Comparison of ENCODE assay signal across 25 cellular contexts in the genomic region with DNA sequence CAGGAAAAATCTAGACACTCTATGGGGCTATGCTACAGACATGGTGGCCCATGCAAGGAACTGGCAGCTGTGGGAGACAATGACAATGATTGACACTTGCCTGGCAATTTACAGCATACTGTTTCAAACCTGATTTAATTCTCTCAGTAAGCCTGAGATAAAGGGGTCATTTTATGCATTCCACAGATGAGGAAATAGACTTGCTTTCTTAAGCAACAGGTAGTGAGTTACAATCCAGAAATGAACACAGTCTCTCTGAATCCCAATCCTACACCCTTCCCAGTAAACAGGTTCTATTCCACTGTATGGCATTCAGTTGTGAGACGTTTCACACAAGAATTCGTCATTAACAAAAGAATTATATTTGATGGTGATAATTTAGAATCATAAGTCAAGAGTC.
"Had no signal": no experiment of that assay in that cellular context is flagged by ENCODE, and none has a peak within 500 bp of the region (broad histone marks: within the 10 kb centered on the region; RNA-seq: fewer than 3 reads in every experiment).

No MANE protein-coding gene starts in this region.

- H3K9me3 ChIP-seq: tibial artery had no signal

- H3K36me3 Mint-ChIP-seq: mesothelial cell of epicardium had no signal

- H3K36me3 ChIP-seq: brain microvascular endothelial cell, tibial artery had no signal

- DNase-seq: activated B cell treated with CpG ODN at 0.5 μM for 24 hours; activated CD4-positive, alpha-beta T cell treated with anti-CD3 and anti-CD28 coated beads, Interleukin-2, amount 10 ng/mL, durations not matched to agents 24 days and 14 days; activated CD8-positive, alpha-beta T cell treated with anti-CD3 and anti-CD28 coated beads for 36 hours; activated naive CD4-positive, alpha-beta T cell; activated T-cell treated with anti-CD3 and anti-CD28 coated beads, Interleukin-2, amount 50 U/mL, for 1 hour; anterior cingulate cortex; brain microvascular endothelial cell; cerebellar nuclear complex; endodermal cell; foreskin melanocyte; glutamatergic neuron; hypothalamus; kidney; nephron progenitor cell; occipital lobe; stimulated activated naive CD8-positive, alpha-beta T cell treated with anti-CD3 and anti-CD28 coated beads, Interleukin-15, Interleukin-2, amounts not matched to agents 100 U/mL and 50 U/mL, for 24 hours; substantia nigra; T-helper 9 cell; tibial artery had no signal

- ATAC-seq: activated CD8-positive, alpha-beta T cell treated with anti-CD3 and anti-CD28 coated beads for 36 hours; activated T-helper 17 cell treated with anti-CD3 and anti-CD28 coated beads, Interleukin-2, amount 50 U/mL, for 72 hours; left lobe of liver; stimulated activated naive CD8-positive, alpha-beta T cell treated with anti-CD3 and anti-CD28 coated beads, Interleukin-15, Interleukin-2, amounts not matched to agents 100 U/mL and 50 U/mL, for 24 hours had no signal

- H3K4me3 Mint-ChIP-seq: activated B cell treated with CpG ODN at 0.5 μM for 24 hours; activated CD4-positive, alpha-beta T cell treated with anti-CD3 and anti-CD28 coated beads, Interleukin-2, amount 10 ng/mL, durations not matched to agents 24 days and 14 days; activated CD8-positive, alpha-beta T cell treated with anti-CD3 and anti-CD28 coated beads for 36 hours; endodermal cell; mesothelial cell of epicardium; nephron progenitor cell had no signal

- H3K27ac Mint-ChIP-seq: activated B cell treated with CpG ODN at 0.5 μM for 24 hours; activated CD8-positive, alpha-beta T cell treated with anti-CD3 and anti-CD28 coated beads for 36 hours; endodermal cell; mesothelial cell of epicardium; nephron progenitor cell; progenitor cell of endocrine pancreas had no signal

- H3K9me3 Mint-ChIP-seq: endodermal cell, nephron progenitor cell had no signal

- FAIRE-seq: kidney, urothelium cell line had no signal

- H3K27me3 ChIP-seq: brain microvascular endothelial cell, tibial artery had no signal

- H3K27me3 Mint-ChIP-seq: activated CD4-positive, alpha-beta T cell treated with anti-CD3 and anti-CD28 coated beads, Interleukin-2, amount 10 ng/mL, durations not matched to agents 24 days and 14 days; activated T-helper 17 cell treated with anti-CD3 and anti-CD28 coated beads, Interleukin-2, amount 50 U/mL, for 72 hours had no signal

- H3K4me3 ChIP-seq: lung, tibial artery had no signal

- H3K27ac ChIP-seq: brain microvascular endothelial cell, tibial artery had no signal
